In the genomic region with DNA sequence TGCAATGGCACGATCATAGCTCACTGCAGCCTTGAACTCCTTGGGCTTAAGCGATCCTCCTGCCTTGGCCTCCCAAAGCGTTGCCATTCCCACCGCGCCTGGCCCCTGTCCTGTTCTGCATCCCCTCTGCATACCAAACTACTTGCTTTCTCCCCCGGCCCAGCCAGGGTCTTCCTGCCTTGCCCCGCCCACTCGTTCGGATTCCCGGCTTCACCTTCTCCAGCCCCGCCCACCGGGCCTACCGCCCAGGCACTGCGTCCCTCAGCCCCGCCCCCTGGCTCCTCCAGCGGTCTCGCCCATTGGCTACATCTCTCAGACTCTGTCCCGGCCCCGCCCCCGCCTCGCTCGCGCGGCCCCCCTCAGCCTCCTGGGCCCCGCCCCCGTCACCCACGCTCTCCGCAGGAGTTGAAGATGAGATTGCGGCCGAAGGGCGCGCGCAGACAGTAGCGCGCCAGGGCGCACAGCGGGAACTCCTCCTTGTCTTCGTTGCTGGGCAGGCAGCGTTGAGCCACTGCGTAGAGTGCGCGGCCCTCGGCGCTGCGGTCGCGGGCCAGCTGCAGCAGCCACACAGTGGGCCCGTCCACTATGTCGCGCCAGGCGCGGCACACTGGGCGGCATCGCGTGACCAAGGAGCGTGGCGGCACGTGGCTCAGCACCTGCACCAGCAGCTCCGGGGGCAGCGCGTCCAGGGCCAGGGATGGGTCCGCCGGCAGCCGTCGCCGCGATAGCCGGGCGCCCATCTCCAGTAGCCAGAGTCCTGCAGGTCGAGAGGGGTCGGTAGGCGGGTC, we compare ENCODE assay signal across 8 cellular contexts. TPM values are rescaled to one million over a fixed set of nuclear protein-coding genes. Genes with fewer than 3 reads are reported as not detected.
DNase-seq lines count a peak whose midpoint lies in the region; ATAC-seq and TF ChIP-seq lines count a peak whose summit lies in the region.

No MANE protein-coding gene starts in this region.

- peak overlapping the region; percentile 70 for H3K4me3 Mint-ChIP-seq in progenitor cell of endocrine pancreas (ENCODE audit: low read depth)

- H3K27me3 Mint-ChIP-seq in progenitor cell of endocrine pancreas = peaks cover 8% of the 10 kb centered on the region

- H3K27me3 ChIP-seq in adrenal gland = no peaks in the 10 kb centered on the region
- peaks cover 17% of the 10 kb centered on the region for H3K27me3 ChIP-seq in left ventricle myocardium inferior (ENCODE audit: low read depth)
- no peaks in the 10 kb centered on the region for H3K27me3 ChIP-seq in thoracic aorta (replicated peaks; ENCODE audit: insufficient read depth)

- H3K4me3 ChIP-seq in adrenal gland (peak overlapping the region in 2 of 4 donors; percentile 13 to 56), left ventricle myocardium inferior (peak overlapping the region; percentile 64), thoracic aorta (peak overlapping the region; percentile 60)

- no peak for TF ChIP-seq POLR2A in adrenal gland (IDR thresholded peaks at IDR 0.05)

- H3K9me3 ChIP-seq in adrenal gland (replicated peaks in 1 of 3) (no peaks in the 10 kb centered on the region), left ventricle myocardium inferior (replicated peaks) (no peaks in the 10 kb centered on the region), thoracic aorta (no peaks in the 10 kb centered on the region)

- peaks cover 8% of the 10 kb centered on the region for H3K36me3 Mint-ChIP-seq in progenitor cell of endocrine pancreas (ENCODE audit: insufficient read depth)

- intact Hi-C loops in adrenal gland (cut with DNase I) = loop anchor here in 1 of 2 donors (10.0 kb wide), 1 partner anchor 435 kb away; no protein-coding TSS in a partner anchor
- intact Hi-C loops in left ventricle myocardium inferior (cut with micrococcal nuclease) = no loop called here

- H3K27ac ChIP-seq in adrenal gland (no peak overlapping the region), left ventricle myocardium inferior (replicated peaks) (no peak overlapping the region), thoracic aorta (no peak overlapping the region)

- peaks cover 13% of the 10 kb centered on the region for H3K4me1 Mint-ChIP-seq in progenitor cell of endocrine pancreas (ENCODE audit: low read depth)

- H3K27ac Mint-ChIP-seq in progenitor cell of endocrine pancreas = peak overlapping the region; percentile 49

- TF ChIP-seq CTCF in adrenal gland (IDR thresholded peaks at IDR 0.05) (no peak), left ventricle myocardium inferior (IDR thresholded peaks at IDR 0.05; ENCODE audit: borderline replicate concordance) (no peak), progenitor cell of endocrine pancreas (IDR thresholded peaks at IDR 0.05; ENCODE audit: unreplicated experiment) (no peak), thoracic aorta (IDR thresholded peaks at IDR 0.05) (no peak)

- no peaks in the 10 kb centered on the region for H3K9me3 Mint-ChIP-seq in progenitor cell of endocrine pancreas (ENCODE audit: low read depth)

- 4 to 12% (median 8%) methylated on average over 15 to 72 of the region's 72 CpGs for WGBS in adrenal gland, 4 donors

- ATAC-seq in SK-N-SH treated with all-trans-retinoic acid at 6 μM for 48 hours (peak; percentile 78), thoracic aorta (ENCODE audit: insufficient number of reproducible peaks, low FRiP score, low read depth) (no peak), GM21717 (IDR thresholded peaks at IDR 0.05; ENCODE audit: unreplicated experiment) (no peak)

- peak; percentile 64 to 77 for DNase-seq in NCI-H2081 (lab: John Stamatoyannopoulos, UW)
- DNase-seq in NCI-H2081 treated with DMSO at 0.1 percent for 48 hours (lab: John Stamatoyannopoulos, UW) = no peak
- peak; percentile 90 to 96 (median 94) for DNase-seq in adrenal gland
- DNase-seq in left ventricle myocardium inferior = peak; percentile 87
- peak; percentile 89 for DNase-seq in progenitor cell of endocrine pancreas (ENCODE audit: low spot score, unreplicated experiment)
- DNase-seq in thoracic aorta (ENCODE audit: low spot score) = peak; percentile 52

- H3K4me1 ChIP-seq in adrenal gland (replicated peaks in 1 of 2) (peaks cover 6 to 8% of the 10 kb centered on the region in 2 donors), left ventricle myocardium inferior (peaks cover 12% of the 10 kb centered on the region), thoracic aorta (ENCODE audit: control insufficient read depth in 1 of 2, low read depth in 2 of 2) (peaks cover 0 to 9% of the 10 kb centered on the region in 2 donors)

- H3K36me3 ChIP-seq in adrenal gland (replicated peaks in 1 of 2) = peaks cover 0 to 2% of the 10 kb centered on the region in 2 donors
- peaks cover 1% of the 10 kb centered on the region for H3K36me3 ChIP-seq in left ventricle myocardium inferior
- H3K36me3 ChIP-seq in thoracic aorta = peaks cover 10% of the 10 kb centered on the region

TF ChIP-seq in SK-N-SH treated with all-trans-retinoic acid at 6 μM for 48 hours, 23 proteins besides CTCF, POLR2A, EP300 and RAD21:
- no peak for TF ChIP-seq ZC3H10 (CRISPR knock-in tag; IDR thresholded peaks at IDR 0.05)
- TF ChIP-seq BACH2 (CRISPR knock-in tag; IDR thresholded peaks at IDR 0.05; ENCODE audit: borderline replicate concordance) = no peak
- TF ChIP-seq, protein P1, sequence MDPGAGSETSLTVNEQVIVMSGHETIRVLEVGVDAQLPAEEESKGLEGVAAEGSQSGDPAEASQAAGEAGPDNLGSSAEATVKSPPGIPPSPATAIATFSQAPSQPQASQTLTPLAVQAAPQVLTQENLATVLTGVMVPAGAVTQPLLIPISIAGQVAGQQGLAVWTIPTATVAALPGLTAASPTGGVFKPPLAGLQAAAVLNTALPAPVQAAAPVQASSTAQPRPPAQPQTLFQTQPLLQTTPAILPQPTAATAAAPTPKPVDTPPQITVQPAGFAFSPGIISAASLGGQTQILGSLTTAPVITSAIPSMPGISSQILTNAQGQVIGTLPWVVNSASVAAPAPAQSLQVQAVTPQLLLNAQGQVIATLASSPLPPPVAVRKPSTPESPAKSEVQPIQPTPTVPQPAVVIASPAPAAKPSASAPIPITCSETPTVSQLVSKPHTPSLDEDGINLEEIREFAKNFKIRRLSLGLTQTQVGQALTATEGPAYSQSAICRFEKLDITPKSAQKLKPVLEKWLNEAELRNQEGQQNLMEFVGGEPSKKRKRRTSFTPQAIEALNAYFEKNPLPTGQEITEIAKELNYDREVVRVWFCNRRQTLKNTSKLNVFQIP (CRISPR knock-in tag; IDR thresholded peaks at IDR 0.05; ENCODE audit: borderline replicate concordance, low read depth) = no peak
- TF ChIP-seq ZFP3 (CRISPR knock-in tag; IDR thresholded peaks at IDR 0.05) = no peak
- TF ChIP-seq, protein P2, sequence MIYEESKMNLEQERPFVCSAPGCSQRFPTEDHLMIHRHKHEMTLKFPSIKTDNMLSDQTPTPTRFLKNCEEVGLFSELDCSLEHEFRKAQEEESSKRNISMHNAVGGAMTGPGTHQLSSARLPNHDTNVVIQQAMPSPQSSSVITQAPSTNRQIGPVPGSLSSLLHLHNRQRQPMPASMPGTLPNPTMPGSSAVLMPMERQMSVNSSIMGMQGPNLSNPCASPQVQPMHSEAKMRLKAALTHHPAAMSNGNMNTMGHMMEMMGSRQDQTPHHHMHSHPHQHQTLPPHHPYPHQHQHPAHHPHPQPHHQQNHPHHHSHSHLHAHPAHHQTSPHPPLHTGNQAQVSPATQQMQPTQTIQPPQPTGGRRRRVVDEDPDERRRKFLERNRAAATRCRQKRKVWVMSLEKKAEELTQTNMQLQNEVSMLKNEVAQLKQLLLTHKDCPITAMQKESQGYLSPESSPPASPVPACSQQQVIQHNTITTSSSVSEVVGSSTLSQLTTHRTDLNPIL (CRISPR knock-in tag; IDR thresholded peaks at IDR 0.05; ENCODE audit: low read depth) = no peak
- no peak for TF ChIP-seq ARNTL (CRISPR knock-in tag; IDR thresholded peaks at IDR 0.05; ENCODE audit: borderline replicate concordance, low read depth)
- TF ChIP-seq SNAI2 (CRISPR knock-in tag; IDR thresholded peaks at IDR 0.05) = no peak
- TF ChIP-seq, protein P3, sequence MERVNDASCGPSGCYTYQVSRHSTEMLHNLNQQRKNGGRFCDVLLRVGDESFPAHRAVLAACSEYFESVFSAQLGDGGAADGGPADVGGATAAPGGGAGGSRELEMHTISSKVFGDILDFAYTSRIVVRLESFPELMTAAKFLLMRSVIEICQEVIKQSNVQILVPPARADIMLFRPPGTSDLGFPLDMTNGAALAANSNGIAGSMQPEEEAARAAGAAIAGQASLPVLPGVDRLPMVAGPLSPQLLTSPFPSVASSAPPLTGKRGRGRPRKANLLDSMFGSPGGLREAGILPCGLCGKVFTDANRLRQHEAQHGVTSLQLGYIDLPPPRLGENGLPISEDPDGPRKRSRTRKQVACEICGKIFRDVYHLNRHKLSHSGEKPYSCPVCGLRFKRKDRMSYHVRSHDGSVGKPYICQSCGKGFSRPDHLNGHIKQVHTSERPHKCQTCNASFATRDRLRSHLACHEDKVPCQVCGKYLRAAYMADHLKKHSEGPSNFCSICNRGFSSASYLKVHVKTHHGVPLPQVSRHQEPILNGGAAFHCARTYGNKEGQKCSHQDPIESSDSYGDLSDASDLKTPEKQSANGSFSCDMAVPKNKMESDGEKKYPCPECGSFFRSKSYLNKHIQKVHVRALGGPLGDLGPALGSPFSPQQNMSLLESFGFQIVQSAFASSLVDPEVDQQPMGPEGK (CRISPR knock-in tag; IDR thresholded peaks at IDR 0.05; ENCODE audit: borderline replicate concordance) = no peak
- no peak for TF ChIP-seq ISL1 (CRISPR knock-in tag; IDR thresholded peaks at IDR 0.05)
- no peak for TF ChIP-seq CSDC2 (CRISPR knock-in tag; IDR thresholded peaks at IDR 0.05)
TF ChIP-seq in SK-N-SH treated with all-trans-retinoic acid at 6 μM for 48 hours: peak in this region for 0.

RNA-seq across cellular contexts. Expression of a gene that starts 19.0 kb away (rescaled TPM):
- total RNA-seq in adrenal gland (10 to 100 TPM; 38.2 to 64.4 (median 44.6) TPM), left ventricle myocardium inferior (67.6 TPM), progenitor cell of endocrine pancreas (26.7 and 26.8 TPM in 2 replicates), thoracic aorta (10 to 100 TPM; 24.2 to 32.5 TPM)
- 10 to 100 TPM; 14.6 to 27.0 (median 22.4) TPM for polyA plus RNA-seq in adrenal gland

RNA-seq across cellular contexts. Expression of a gene that starts 19.2 kb away (rescaled TPM):
- total RNA-seq in adrenal gland (10 to 100 TPM; 20.2 to 41.4 (median 35.4) TPM), left ventricle myocardium inferior (13.6 TPM), progenitor cell of endocrine pancreas (68.2 and 74.7 TPM in 2 replicates), thoracic aorta (10 to 100 TPM in 1 of 2 donors, 1 to 10 TPM in 1; 6.3 to 14.1 TPM)
- 100 to 1,000 TPM in 2 of 3 donors, 1 to 10 TPM in 1; 9.1 to 116 (median 108) TPM for polyA plus RNA-seq in adrenal gland

RNA-seq across cellular contexts. Expression of a gene that starts 25.8 kb away (rescaled TPM):
- total RNA-seq in adrenal gland = 10 to 100 TPM in 3 of 8 donors, 1 to 10 TPM in 5; 4.1 to 17.0 (median 9.2) TPM
- 10 to 100 TPM in 1 of 3 donors, 1 to 10 TPM in 2; 4.7 to 12.1 (median 9.2) TPM for polyA plus RNA-seq in adrenal gland
- total RNA-seq in left ventricle myocardium inferior = 3.0 TPM
- 24.1 and 27.1 TPM in 2 replicates for total RNA-seq in progenitor cell of endocrine pancreas
- 10 to 100 TPM; 29.6 to 31.7 TPM for total RNA-seq in thoracic aorta

RNA-seq across cellular contexts. Expression of a gene that starts 37.8 kb away (rescaled TPM):
- total RNA-seq in adrenal gland (under 1 TPM in 2 of 8 donors, not detected in 6; 0.47 to 0.54 TPM), left ventricle myocardium inferior (not detected), progenitor cell of endocrine pancreas (0.81 and 1.4 TPM in 2 replicates), thoracic aorta (not detected)
- 1 to 10 TPM in 2 of 3 donors, under 1 TPM in 1; 0.15 to 4.4 (median 2.4) TPM for polyA plus RNA-seq in adrenal gland

RNA-seq across cellular contexts. Expression of a gene that starts 50.0 kb away (rescaled TPM):
- total RNA-seq in adrenal gland = 10 to 100 TPM; 17.2 to 51.6 (median 31.7) TPM
- 10 to 100 TPM; 12.4 to 73.0 (median 36.1) TPM for polyA plus RNA-seq in adrenal gland
- total RNA-seq in left ventricle myocardium inferior = 18.4 TPM
- 18.0 and 18.8 TPM in 2 replicates for total RNA-seq in progenitor cell of endocrine pancreas
- total RNA-seq in thoracic aorta = 10 to 100 TPM; 25.3 to 28.4 TPM
